22 cellular contexts compared by ENCODE assay signal in the genomic region with DNA sequence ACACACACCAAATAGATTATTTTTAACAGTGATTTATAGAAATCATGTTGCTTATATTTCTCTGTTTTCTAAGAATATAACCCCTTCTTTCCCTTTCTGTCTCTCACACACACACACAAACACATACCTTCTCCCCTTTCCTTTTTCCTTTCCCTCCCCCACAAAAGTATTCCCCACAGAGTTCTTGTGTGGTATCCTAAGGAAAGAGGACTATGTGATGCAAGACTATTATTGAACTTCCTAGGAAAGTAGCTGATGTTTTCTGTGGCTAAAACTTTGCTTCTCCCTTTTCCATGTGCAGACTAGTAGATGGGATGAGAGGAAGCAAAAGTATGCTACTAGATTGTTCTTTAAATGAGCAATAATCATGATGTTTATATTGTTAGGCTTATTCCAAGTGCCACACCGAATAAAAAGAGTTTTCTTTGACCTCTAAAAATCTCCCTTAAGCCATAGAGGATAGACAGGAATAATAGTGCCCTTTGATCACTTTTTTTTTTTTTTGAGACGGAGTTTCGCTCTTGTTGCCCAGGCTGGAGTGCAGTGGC. TPM values are rescaled to one million over a fixed set of nuclear protein-coding genes. Genes with fewer than 3 reads are reported as not detected.
DNase-seq lines count a peak whose midpoint lies in the region; ATAC-seq and TF ChIP-seq lines count a peak whose summit lies in the region.
"Had no signal": no experiment of that assay in that cellular context is flagged by ENCODE, and none has a peak within 500 bp of the region (broad histone marks: within the 10 kb centered on the region; RNA-seq: fewer than 3 reads in every experiment).

No MANE protein-coding gene starts in this region.

- no peaks in the 10 kb centered on the region for H3K9me3 ChIP-seq in HUES48 (ENCODE audit: control insufficient read depth, insufficient read depth, low read length)
- H3K9me3 ChIP-seq: pancreas had no signal

- H3K9ac ChIP-seq in HUES48 (ENCODE audit: low read depth, low read length): no peak overlapping the region

- no peak for TF ChIP-seq CTCF in chondrocyte (IDR thresholded peaks at IDR 0.05)
- TF ChIP-seq CTCF in glutamatergic neuron (IDR thresholded peaks at IDR 0.05; ENCODE audit: partially characterized antibody, unreplicated experiment): no peak

- H3K36me3 ChIP-seq in HUES48 (ENCODE audit: control insufficient read depth, insufficient read depth, low read length): no peaks in the 10 kb centered on the region

- H3K4me1 ChIP-seq in HUES48 (ENCODE audit: control insufficient read depth, insufficient read depth, low read length): peaks cover 18% of the 10 kb centered on the region

- no peaks in the 10 kb centered on the region for H3K27me3 Mint-ChIP-seq in chondrocyte (ENCODE audit: low read depth)
- H3K27me3 Mint-ChIP-seq in glutamatergic neuron (ENCODE audit: unreplicated experiment): no peaks in the 10 kb centered on the region
- H3K27me3 Mint-ChIP-seq: activated B cell treated with CpG ODN at 0.5 μM for 24 hours had no signal

- peak overlapping the region; percentile 92 for H3K27ac Mint-ChIP-seq in chondrocyte (ENCODE audit: unreplicated experiment)
- no peak overlapping the region for H3K27ac Mint-ChIP-seq in glutamatergic neuron (ENCODE audit: unreplicated experiment)
- H3K27ac Mint-ChIP-seq: activated B cell treated with CpG ODN at 0.5 μM for 24 hours; activated T-helper 1 cell treated with anti-CD3 and anti-CD28 coated beads, Interleukin-12 subunit alpha, Interleukin-12 subunit beta, Interleukin-2, Interleukin-4 antibody, amounts not matched to agents 30 ng/mL and 10 ng/mL and 1 ng/mL, durations not matched to agents 14 hours and 24 hours and 36 hours; T-helper 1 cell treated with Interleukin-12 subunit alpha and Interleukin-12 subunit beta and Interleukin-4 antibody, amounts not matched to agents 30 μg/mL and 1 μg/mL, for 36 hours had no signal

- H3K27me3 ChIP-seq in HUES48 (ENCODE audit: control insufficient read depth, insufficient read depth, low read length): no peaks in the 10 kb centered on the region
- H3K27me3 ChIP-seq: pancreas had no signal

- no peak for ATAC-seq in HG03378 (IDR thresholded peaks at IDR 0.05; ENCODE audit: unreplicated experiment)
- ATAC-seq: HepG2, pancreas, Right ventricle myocardium inferior had no signal

- peaks cover 77% of the 10 kb centered on the region for H3K4me1 Mint-ChIP-seq in chondrocyte (ENCODE audit: low read depth)
- H3K4me1 Mint-ChIP-seq in glutamatergic neuron (ENCODE audit: low read depth, unreplicated experiment): no peaks in the 10 kb centered on the region
- H3K4me1 Mint-ChIP-seq: activated B cell treated with CpG ODN at 0.5 μM for 24 hours had no signal

- peaks cover 15% of the 10 kb centered on the region for H3K36me3 Mint-ChIP-seq in chondrocyte (ENCODE audit: low read depth)
- no peaks in the 10 kb centered on the region for H3K36me3 Mint-ChIP-seq in glutamatergic neuron (ENCODE audit: unreplicated experiment)

- H3K4me3 Mint-ChIP-seq in chondrocyte (ENCODE audit: unreplicated experiment): no peak overlapping the region
- H3K4me3 Mint-ChIP-seq in glutamatergic neuron (ENCODE audit: unreplicated experiment): peak overlapping the region; percentile 8
- H3K4me3 Mint-ChIP-seq: activated B cell treated with CpG ODN at 0.5 μM for 24 hours; activated T-helper 1 cell treated with anti-CD3 and anti-CD28 coated beads, Interleukin-12 subunit alpha, Interleukin-12 subunit beta, Interleukin-2, Interleukin-4 antibody, amounts not matched to agents 30 ng/mL and 10 ng/mL and 1 ng/mL, durations not matched to agents 14 hours and 24 hours and 36 hours; T-helper 1 cell treated with Interleukin-12 subunit alpha and Interleukin-12 subunit beta and Interleukin-4 antibody, amounts not matched to agents 30 μg/mL and 1 μg/mL, for 36 hours had no signal

- H3K9me3 Mint-ChIP-seq in chondrocyte (ENCODE audit: low read depth) (no peaks in the 10 kb centered on the region), glutamatergic neuron (ENCODE audit: unreplicated experiment) (no peaks in the 10 kb centered on the region)
- H3K9me3 Mint-ChIP-seq: activated B cell treated with CpG ODN at 0.5 μM for 24 hours; activated T-helper 1 cell treated with anti-CD3 and anti-CD28 coated beads, Interleukin-12 subunit alpha, Interleukin-12 subunit beta, Interleukin-2, Interleukin-4 antibody, amounts not matched to agents 30 ng/mL and 10 ng/mL and 1 ng/mL, durations not matched to agents 14 hours and 24 hours and 36 hours; T-helper 1 cell treated with Interleukin-12 subunit alpha and Interleukin-12 subunit beta and Interleukin-4 antibody, amounts not matched to agents 30 μg/mL and 1 μg/mL, for 36 hours had no signal

- peak overlapping the region; percentile 54 for H3K27ac ChIP-seq in HUES48 (ENCODE audit: low read depth, low read length)
- H3K27ac ChIP-seq: pancreas had no signal

- no peak overlapping the region for H3K4me3 ChIP-seq in HUES48 (ENCODE audit: low read depth, low read length)
- H3K4me3 ChIP-seq: pancreas, skin epidermis had no signal

- no peak for DNase-seq in chondrocyte (ENCODE audit: low spot score)
- DNase-seq in glutamatergic neuron: no peak
- peak; percentile 57 for DNase-seq in superior temporal gyrus (ENCODE audit: extremely low spot score)
- no peak for DNase-seq in COR-L47 (lab: John Stamatoyannopoulos, UW)
- DNase-seq in DMS79 (lab: John Stamatoyannopoulos, UW): no peak
- DNase-seq in OCI-M1 (lab: John Stamatoyannopoulos, UW): no peak
- DNase-seq: activated B cell treated with CpG ODN at 0.5 μM for 24 hours; activated CD8-positive, alpha-beta memory T cell treated with anti-CD3 and anti-CD28 coated beads for 24 hours; amniotic stem cell; GF-D8; MM.1S; NCI-H187 treated with DMSO at 0.1 percent for 48 hours; pancreas; stimulated activated CD4-positive, alpha-beta T cell treated with anti-CD3 and anti-CD28 coated beads, Interleukin-4, amount 100 ng/mL, for 4 hours; stimulated activated CD8-positive, alpha-beta memory T cell treated with anti-CD3 and anti-CD28 coated beads, Interleukin-4, amount 100 ng/mL, for 48 hours had no signal

RNA-seq across cellular contexts. Expression of a gene that starts 38.7 kb away (rescaled TPM):
- total RNA-seq in chondrocyte: 35.4 to 47.0 TPM (median 38.7 TPM) in 3 replicates
- 52.6 TPM for total RNA-seq in glutamatergic neuron (ENCODE audit: unreplicated experiment)
